ENCODE assay signal across 14 cellular contexts in the genomic region with DNA sequence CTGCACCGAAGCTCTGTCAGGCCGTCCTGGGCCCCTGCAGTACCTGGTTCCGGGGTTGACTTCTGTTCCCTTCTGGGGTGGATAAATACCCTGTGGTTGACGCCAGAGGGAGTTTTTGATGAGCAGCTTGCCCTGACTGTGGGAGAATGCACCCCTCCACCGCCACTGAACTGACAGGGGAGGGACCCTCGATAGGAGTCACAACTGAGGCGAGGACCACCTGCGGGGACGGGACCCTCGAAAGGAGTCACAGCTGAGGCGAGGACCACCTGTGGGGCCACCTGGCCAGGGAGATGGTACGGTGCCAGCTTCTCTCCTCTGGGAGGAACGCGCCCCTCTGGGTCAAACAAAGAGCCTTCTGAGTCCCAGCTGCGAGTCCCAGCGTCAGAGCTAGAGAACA.
"Had no signal": no experiment of that assay in that cellular context is flagged by ENCODE, and none has a peak within 500 bp of the region (broad histone marks: within the 10 kb centered on the region; RNA-seq: fewer than 3 reads in every experiment).

No MANE protein-coding gene starts in this region.

- H3K27ac Mint-ChIP-seq: activated CD8-positive, alpha-beta T cell treated with anti-CD3 and anti-CD28 coated beads, Interleukin-2, amount 10 ng/mL, durations not matched to agents 7 days and 5 days; activated naive CD4-positive, alpha-beta T cell treated with anti-CD3 and anti-CD28 coated beads, Interleukin-2, amount 50 U/mL, for 24 hours; activated T-helper 2 cell treated with anti-CD3 and anti-CD28 coated beads, Interferon-gamma antibody, Interleukin-2, Interleukin-4, amounts not matched to agents 10 μg/mL and 5 μg/mL and 100 μg/mL, durations not matched to agents 14 hours and 24 hours and 36 hours; effector memory CD8-positive, alpha-beta T cell; progenitor cell of endocrine pancreas had no signal

- H3K4me3 Mint-ChIP-seq: activated CD8-positive, alpha-beta T cell treated with anti-CD3 and anti-CD28 coated beads, Interleukin-2, amount 10 ng/mL, durations not matched to agents 7 days and 5 days; activated naive CD4-positive, alpha-beta T cell treated with anti-CD3 and anti-CD28 coated beads, Interleukin-2, amount 50 U/mL, for 24 hours; central memory CD8-positive, alpha-beta T cell; effector memory CD8-positive, alpha-beta T cell; naive B cell had no signal

- DNase-seq: activated CD4-positive, alpha-beta T cell treated with anti-CD3 and anti-CD28 coated beads for 48 hours; activated CD8-positive, alpha-beta T cell treated with anti-CD3 and anti-CD28 coated beads, Interleukin-2, amount 10 ng/mL, durations not matched to agents 7 days and 5 days; effector memory CD8-positive, alpha-beta T cell; hippocampal formation; naive B cell; stimulated activated CD4-positive, alpha-beta T cell treated with anti-CD3 and anti-CD28 coated beads, Interleukin-12 subunit alpha, Interleukin-12 subunit beta, amount 100 ng/mL, for 4 hours; stimulated activated CD4-positive, alpha-beta T cell treated with anti-CD3 and anti-CD28 coated beads, Interleukin-2, amount 100 ng/mL, for 48 hours; stimulated activated naive CD8-positive, alpha-beta T cell treated with anti-CD3 and anti-CD28 coated beads, Interleukin-15, Interleukin-2, amounts not matched to agents 100 U/mL and 50 U/mL, for 24 hours; T-helper 1 cell had no signal

- H3K4me1 Mint-ChIP-seq: activated naive CD4-positive, alpha-beta T cell treated with anti-CD3 and anti-CD28 coated beads, Interleukin-2, amount 50 U/mL, for 24 hours; central memory CD8-positive, alpha-beta T cell; naive B cell had no signal

- H3K4me3 ChIP-seq: lung had no signal

- H3K9me3 Mint-ChIP-seq: activated naive CD4-positive, alpha-beta T cell treated with anti-CD3 and anti-CD28 coated beads, Interleukin-2, amount 50 U/mL, for 24 hours; activated T-helper 2 cell treated with anti-CD3 and anti-CD28 coated beads, Interferon-gamma antibody, Interleukin-2, Interleukin-4, amounts not matched to agents 10 μg/mL and 5 μg/mL and 100 μg/mL, durations not matched to agents 14 hours and 24 hours and 36 hours; central memory CD8-positive, alpha-beta T cell; effector memory CD8-positive, alpha-beta T cell; naive B cell had no signal

- ATAC-seq: activated CD8-positive, alpha-beta T cell treated with anti-CD3 and anti-CD28 coated beads, Interleukin-2, amount 10 ng/mL, durations not matched to agents 7 days and 5 days; effector memory CD8-positive, alpha-beta T cell; stimulated activated naive CD8-positive, alpha-beta T cell treated with anti-CD3 and anti-CD28 coated beads, Interleukin-15, Interleukin-2, amounts not matched to agents 100 U/mL and 50 U/mL, for 24 hours had no signal

- H3K36me3 Mint-ChIP-seq: activated naive CD4-positive, alpha-beta T cell treated with anti-CD3 and anti-CD28 coated beads, Interleukin-2, amount 50 U/mL, for 24 hours; naive B cell had no signal
